10 cellular contexts compared by ENCODE assay signal in the genomic region with DNA sequence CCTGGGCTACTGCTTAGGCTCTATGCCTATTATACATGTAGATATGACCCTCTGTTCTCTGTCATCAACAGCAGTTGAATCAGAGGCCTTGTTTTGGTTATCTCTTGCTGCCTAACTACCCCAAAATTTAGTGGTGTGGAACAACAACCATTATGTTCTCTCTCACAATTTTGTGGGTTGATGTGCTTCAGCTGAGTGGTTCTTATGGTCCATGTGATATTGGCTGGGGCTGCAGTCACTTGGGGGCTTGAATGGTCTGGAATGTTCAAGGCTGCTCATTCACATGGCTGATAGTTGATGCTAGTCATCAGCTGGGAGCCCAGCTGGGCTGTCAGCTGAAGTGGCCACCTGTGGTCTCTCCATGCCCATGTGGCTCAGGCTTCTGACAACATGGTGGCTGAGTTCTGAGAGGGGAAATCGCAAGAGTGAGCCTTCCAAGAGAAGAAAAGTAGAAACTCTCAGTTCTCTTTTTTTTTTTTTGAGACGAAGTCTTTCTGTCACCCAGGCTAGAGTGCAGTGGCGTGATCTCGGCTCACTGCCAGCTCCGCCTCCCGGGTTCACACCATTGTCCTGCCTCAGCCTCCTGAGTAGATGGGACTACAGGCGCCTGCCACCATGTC. TPM values are rescaled to one million over a fixed set of nuclear protein-coding genes. Genes with fewer than 3 reads are reported as not detected.
DNase-seq lines count a peak whose midpoint lies in the region; ATAC-seq and TF ChIP-seq lines count a peak whose summit lies in the region.
"Had no signal": no experiment of that assay in that cellular context is flagged by ENCODE, and none has a peak within 500 bp of the region (broad histone marks: within the 10 kb centered on the region; RNA-seq: fewer than 3 reads in every experiment).

No MANE protein-coding gene starts in this region.

- peaks cover 21% of the 10 kb centered on the region for H3K36me3 Mint-ChIP-seq in CD4-positive, CD25-positive, alpha-beta regulatory T cell

- H3K9me3 Mint-ChIP-seq in CD4-positive, CD25-positive, alpha-beta regulatory T cell: no peaks in the 10 kb centered on the region
- H3K9me3 Mint-ChIP-seq: brain had no signal

- H3F3A ChIP-seq in SU-DHL-6 (ENCODE audit: insufficient read depth): peaks cover 66% of the 10 kb centered on the region

- H3K79me2 ChIP-seq in SU-DHL-6 (ENCODE audit: insufficient read depth, low read length): peaks cover 23% of the 10 kb centered on the region; the same call in 1 of the 2 replicates

- no peaks in the 10 kb centered on the region for H3K9me2 ChIP-seq in SU-DHL-6 (replicated peaks; ENCODE audit: insufficient read depth, low read length)

- H2AFZ ChIP-seq in SU-DHL-6 (ENCODE audit: low read depth, low read length, severe bottlenecking): no peak overlapping the region

- H3K27me3 Mint-ChIP-seq in CD4-positive, CD25-positive, alpha-beta regulatory T cell: no peaks in the 10 kb centered on the region
- H3K27me3 Mint-ChIP-seq: brain had no signal

- no peak for TF ChIP-seq CTCF in SU-DHL-6 (IDR thresholded peaks at IDR 0.05; ENCODE audit: insufficient read depth, low read length, poor library complexity, severe bottlenecking)

- DNase-seq in CD4-positive, CD25-positive, alpha-beta regulatory T cell: no peak
- DNase-seq in inferior parietal cortex (ENCODE audit: extremely low spot score) (no peak), cerebellar cortex (ENCODE audit: low spot score) (no peak), NCI-H1092 treated with DMSO at 0.1 percent for 48 hours (lab: John Stamatoyannopoulos, UW) (no peak)
- DNase-seq: T1000 had no signal

- no peaks in the 10 kb centered on the region for H3K27me3 ChIP-seq in CD4-positive, CD25-positive, alpha-beta regulatory T cell (ENCODE audit: control insufficient read depth, insufficient read depth, low read length)
- H3K27me3 ChIP-seq in SU-DHL-6 (ENCODE audit: low read length): no peaks in the 10 kb centered on the region

- H3K27ac ChIP-seq in CD4-positive, CD25-positive, alpha-beta regulatory T cell (ENCODE audit: insufficient read depth, low read length, poor library complexity, severe bottlenecking): no peak overlapping the region
- H3K27ac ChIP-seq in SU-DHL-6 (ENCODE audit: low read depth, low read length): peak overlapping the region; percentile 99

- H3K4me1 ChIP-seq in CD4-positive, CD25-positive, alpha-beta regulatory T cell (ENCODE audit: control insufficient read depth, insufficient read depth, low read length, poor library complexity, severe bottlenecking): no peaks in the 10 kb centered on the region

- H3K4me3 Mint-ChIP-seq in CD4-positive, CD25-positive, alpha-beta regulatory T cell: no peak overlapping the region
- H3K4me3 Mint-ChIP-seq: brain had no signal

- H4K20me1 ChIP-seq in SU-DHL-6 (ENCODE audit: low read depth, low read length): no peaks in the 10 kb centered on the region

- H3K36me3 ChIP-seq in CD4-positive, CD25-positive, alpha-beta regulatory T cell (ENCODE audit: control insufficient read depth, insufficient read depth, low read length): peaks cover 11% of the 10 kb centered on the region
- H3K36me3 ChIP-seq in SU-DHL-6 (ENCODE audit: low read length): peaks cover 5% of the 10 kb centered on the region; the same call in 1 of the 2 replicates

- peak overlapping the region; percentile 41 for H3K9ac ChIP-seq in SU-DHL-6 (ENCODE audit: low read length)

- ATAC-seq in CD4-positive, CD25-positive, alpha-beta regulatory T cell (ENCODE audit: low read depth in 2 of 2): peak in 1 of 2 donors; percentile 14
- ATAC-seq in GM19351 (IDR thresholded peaks at IDR 0.05; ENCODE audit: unreplicated experiment) (peak; percentile 96), HG03064 (IDR thresholded peaks at IDR 0.05; ENCODE audit: low read depth, unreplicated experiment) (peak; percentile 93), HG03439 (IDR thresholded peaks at IDR 0.05; ENCODE audit: unreplicated experiment) (no peak)

- H3K27ac Mint-ChIP-seq in CD4-positive, CD25-positive, alpha-beta regulatory T cell: peak overlapping the region in 2 of 3 donors; percentile 1 to 20
- H3K27ac Mint-ChIP-seq: brain had no signal

- peaks cover 8 to 13% (median 10%) of the 10 kb centered on the region in 4 donors for H3K4me1 Mint-ChIP-seq in CD4-positive, CD25-positive, alpha-beta regulatory T cell
- H3K4me1 Mint-ChIP-seq: brain had no signal

- no peak overlapping the region for H3K4me3 ChIP-seq in CD4-positive, CD25-positive, alpha-beta regulatory T cell (ENCODE audit: low read depth, low read length)
- H3K4me3 ChIP-seq in SU-DHL-6 (ENCODE audit: insufficient read depth, low read length, poor library complexity, severe bottlenecking): peak overlapping the region; percentile 3

- H3K4me2 ChIP-seq in SU-DHL-6 (ENCODE audit: low read depth, low read length, poor library complexity, severe bottlenecking): peak overlapping the region; percentile 62

- no peaks in the 10 kb centered on the region for H3K9me3 ChIP-seq in CD4-positive, CD25-positive, alpha-beta regulatory T cell (ENCODE audit: control insufficient read depth in 2 of 2, low read length in 2 of 2)
- no peaks in the 10 kb centered on the region for H3K9me3 ChIP-seq in SU-DHL-6 (ENCODE audit: insufficient read depth, low read length)

RNA-seq across cellular contexts. Expression of a gene that starts 47.8 kb away (rescaled TPM):
- total RNA-seq in CD4-positive, CD25-positive, alpha-beta regulatory T cell: 10.4 TPM
- 10 to 100 TPM; 25.8 to 46.6 (median 29.2) TPM for polyA plus RNA-seq in CD4-positive, CD25-positive, alpha-beta regulatory T cell
